Comparison of ENCODE assay signal across 14 cellular contexts in the genomic region with DNA sequence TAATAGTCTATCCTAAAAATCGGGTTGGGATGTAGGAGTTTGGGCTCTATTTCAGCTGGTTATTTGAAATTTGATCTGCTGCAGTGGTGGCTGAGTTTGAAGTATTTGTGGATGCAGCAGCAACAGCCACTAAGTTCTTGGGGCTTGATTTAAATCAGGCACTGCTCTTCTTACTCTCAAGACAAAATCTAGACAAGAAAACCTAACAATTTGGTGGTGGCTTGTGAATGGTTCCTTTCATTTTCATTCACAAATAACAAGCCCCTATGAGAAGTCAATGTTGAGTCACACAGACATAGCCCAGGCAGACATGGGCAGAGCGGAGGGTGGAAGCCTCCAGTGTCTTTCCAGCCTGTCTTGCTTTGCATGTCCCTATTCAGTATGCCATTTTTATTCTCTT.
DNase-seq lines count a peak whose midpoint lies in the region; ATAC-seq and TF ChIP-seq lines count a peak whose summit lies in the region.
"Had no signal": no experiment of that assay in that cellular context is flagged by ENCODE, and none has a peak within 500 bp of the region (broad histone marks: within the 10 kb centered on the region; RNA-seq: fewer than 3 reads in every experiment).

No MANE protein-coding gene starts in this region.

- 57 to 72% methylated on average over 2 of the region's 2 CpGs for WGBS in gastroesophageal sphincter (ENCODE audit: low coverage in 1 of 2), 2 donors

- peak overlapping the region; percentile 39 for H2AFZ ChIP-seq in ACC112 (ENCODE audit: low read length, unreplicated experiment)

- peak; percentile 53 for DNase-seq in adipocyte (ENCODE audit: low read depth)
- no peak for DNase-seq in sciatic nerve (ENCODE audit: low spot score)
- DNase-seq in 8988T, result no peak
- no peak for DNase-seq in activated T-cell treated with anti-CD3 and anti-CD28 coated beads, Interleukin-2, amount 50 U/mL, for 48 hours
- DNase-seq: activated CD8-positive, alpha-beta memory T cell treated with anti-CD3 and anti-CD28 coated beads for 24 hours; activated effector memory CD4-positive, alpha-beta T cell treated with Interleukin-2 at 50 U/mL for 16 hours; anterior cingulate cortex; Karpas-422; NCI-H446 treated with DMSO at 0.1 percent for 48 hours had no signal

- intact Hi-C loops in sciatic nerve (cut with DNase I), result no loop called here

- H3K79me2 ChIP-seq in ACC112 (ENCODE audit: control insufficient read depth, insufficient read depth, low read length, unreplicated experiment), result peaks cover 59% of the 10 kb centered on the region

- H3K27me3 ChIP-seq in ACC112 (ENCODE audit: insufficient read depth, low read length), result no peaks in the 10 kb centered on the region
- no peaks in the 10 kb centered on the region for H3K27me3 ChIP-seq in adipocyte (replicated peaks; ENCODE audit: control insufficient read depth, insufficient read depth, low read length)
- no peaks in the 10 kb centered on the region for H3K27me3 ChIP-seq in gastroesophageal sphincter

- H3K9me3 ChIP-seq in adipocyte (ENCODE audit: control insufficient read depth, low read length), result no peaks in the 10 kb centered on the region
- H3K9me3 ChIP-seq in gastroesophageal sphincter, result no peaks in the 10 kb centered on the region
- H3K9me3 ChIP-seq: A549 had no signal

- ATAC-seq in gastroesophageal sphincter (no peak), sciatic nerve (peak; percentile 47), HG02981 (IDR thresholded peaks at IDR 0.05; ENCODE audit: unreplicated experiment) (no peak), HG03565 (IDR thresholded peaks at IDR 0.05; ENCODE audit: unreplicated experiment) (no peak)
- ATAC-seq: A549 had no signal

- H3K4me1 ChIP-seq in ACC112 (ENCODE audit: control insufficient read depth, insufficient read depth, low read length, unreplicated experiment) (peaks cover 32% of the 10 kb centered on the region), adipocyte (ENCODE audit: control insufficient read depth, insufficient read depth, low read length) (peaks cover 20% of the 10 kb centered on the region), gastroesophageal sphincter (peaks cover 18 to 99% (median 42%) of the 10 kb centered on the region in 3 donors)
- H3K4me1 ChIP-seq: A549 had no signal

- H3K36me3 ChIP-seq in ACC112 (ENCODE audit: insufficient read depth, low read length) (peaks cover 15% of the 10 kb centered on the region), adipocyte (ENCODE audit: control insufficient read depth, insufficient read depth, low read length, severe bottlenecking) (no peaks in the 10 kb centered on the region), gastroesophageal sphincter (peaks cover 0 to 7% of the 10 kb centered on the region in 2 donors)

- H3K27ac ChIP-seq in ACC112 (ENCODE audit: low read depth, low read length) (peak overlapping the region; percentile 89), gastroesophageal sphincter (peak overlapping the region; percentile 55 to 80 (median 75))
- H3K27ac ChIP-seq: A549 had no signal

- no peak for TF ChIP-seq POLR2A in gastroesophageal sphincter (IDR thresholded peaks at IDR 0.05)

- no peak for TF ChIP-seq CTCF in gastroesophageal sphincter (IDR thresholded peaks at IDR 0.05)

- TF ChIP-seq EP300 in gastroesophageal sphincter (IDR thresholded peaks at IDR 0.05), result no peak

- H3K4me3 ChIP-seq in ACC112 (ENCODE audit: low read depth, low read length), result peak overlapping the region; percentile 69
- peak overlapping the region; percentile 48 for H3K4me3 ChIP-seq in adipocyte (ENCODE audit: low read length)
- H3K4me3 ChIP-seq in gastroesophageal sphincter, result no peak overlapping the region
- H3K4me3 ChIP-seq: A549 had no signal

- peak overlapping the region; percentile 2 for H3K9ac ChIP-seq in adipocyte (ENCODE audit: low read length)

Comparison
In these comparisons a context has a peak if more than half of its experiments do, and no peak if none do; other contexts are left out.
1. H3K4me3 ChIP-seq: peak in ACC112 (single experiment) and adipocyte (single experiment); none in gastroesophageal sphincter (0 of 2).